24 cellular contexts compared by ENCODE assay signal in genomic region chr10:131882151-131882550, GRCh38.
"Had no signal": no experiment of that assay in that cellular context is flagged by ENCODE, and none has a peak within 500 bp of the region (broad histone marks: within the 10 kb centered on the region; RNA-seq: fewer than 3 reads in every experiment).

No MANE protein-coding gene starts in this region.

- H3K27me3 ChIP-seq: cardiac muscle cell, Peyer's patch, SJCRH30 had no signal

- H3K36me3 Mint-ChIP-seq: activated naive CD8-positive, alpha-beta T cell; brain had no signal

- H3K9ac ChIP-seq: SK-N-SH had no signal

- FAIRE-seq: astrocyte had no signal

- H3K4me1 Mint-ChIP-seq: activated T-helper 17 cell treated with anti-CD3 and anti-CD28 coated beads, Interleukin-2, amount 50 U/mL, for 72 hours had no signal

- H3K27ac ChIP-seq: cardiac muscle cell, Peyer's patch, RWPE1, SJCRH30, WERI-Rb-1 had no signal

- H3K4me3 Mint-ChIP-seq: activated CD4-positive, alpha-beta T cell treated with anti-CD3 and anti-CD28 coated beads for 36 hours; activated CD8-positive, alpha-beta T cell treated with anti-CD3 and anti-CD28 coated beads for 36 hours; activated naive CD8-positive, alpha-beta T cell; activated T-helper 17 cell treated with anti-CD3 and anti-CD28 coated beads, Interleukin-2, amount 50 U/mL, for 72 hours; brain had no signal

- ATAC-seq: activated CD4-positive, alpha-beta T cell treated with anti-CD3 and anti-CD28 coated beads for 36 hours; activated CD8-positive, alpha-beta T cell treated with anti-CD3 and anti-CD28 coated beads for 36 hours; activated T-helper 17 cell treated with anti-CD3 and anti-CD28 coated beads, Interleukin-2, amount 50 U/mL, for 72 hours had no signal

- H3K9me3 ChIP-seq: Peyer's patch, SJCRH30, SK-N-SH had no signal

- H3K4me1 ChIP-seq: SJCRH30 had no signal

- H3K27ac Mint-ChIP-seq: activated CD4-positive, alpha-beta T cell treated with anti-CD3 and anti-CD28 coated beads for 36 hours; activated CD8-positive, alpha-beta T cell treated with anti-CD3 and anti-CD28 coated beads for 36 hours; activated naive CD8-positive, alpha-beta T cell; activated T-helper 17 cell treated with anti-CD3 and anti-CD28 coated beads, Interleukin-2, amount 50 U/mL, for 72 hours; brain had no signal

- H3K4me3 ChIP-seq: cardiac muscle cell, Peyer's patch, SJCRH30 had no signal

- H3K4me2 ChIP-seq: SK-N-SH had no signal

- DNase-seq: activated CD4-positive, alpha-beta T cell treated with anti-CD3 and anti-CD28 coated beads for 36 hours; activated CD8-positive, alpha-beta T cell treated with anti-CD3 and anti-CD28 coated beads for 36 hours; activated naive CD4-positive, alpha-beta T cell treated with Interleukin-2 at 50 U/mL for 16 hours; activated T-cell treated with anti-CD3 and anti-CD28 coated beads, Interleukin-2, amount 50 U/mL, for 48 hours; amygdala; KG1; NCI-H1048; NCI-H146; NCI-H187 treated with DMSO at 0.1 percent for 48 hours; NCI-H2081 treated with DMSO at 0.1 percent for 48 hours; NCI-H446; NCI-H524; Right ventricle myocardium superior; SJCRH30; SK-N-SH; T-helper 1 cell; WERI-Rb-1 had no signal

- H3K36me3 ChIP-seq: cardiac muscle cell, Peyer's patch, SJCRH30, WERI-Rb-1 had no signal

- H3K9me3 Mint-ChIP-seq: activated CD8-positive, alpha-beta T cell treated with anti-CD3 and anti-CD28 coated beads for 36 hours; activated T-helper 17 cell treated with anti-CD3 and anti-CD28 coated beads, Interleukin-2, amount 50 U/mL, for 72 hours had no signal
